In genomic region chr1:28371011-28371378, GRCh38 we compare ENCODE assay signal across 8 cellular contexts. TPM values are rescaled to one million over a fixed set of nuclear protein-coding genes. Genes with fewer than 3 reads are reported as not detected.
DNase-seq lines count a peak whose midpoint lies in the region; ATAC-seq lines count a peak whose summit lies in the region.

No MANE protein-coding gene starts in this region.

- H3K27me3 Mint-ChIP-seq in central memory CD8-positive, alpha-beta T cell, result no peaks in the 10 kb centered on the region
- H3K27me3 Mint-ChIP-seq in naive thymus-derived CD4-positive, alpha-beta T cell, result no peaks in the 10 kb centered on the region

- POLR2A ChIA-PET in naive thymus-derived CD4-positive, alpha-beta T cell (lab: Charles Lee), result interaction anchor here (0.6 to 1.8 kb wide), 6 partner anchors 42 to 515 kb away, joined by 3 to 5 read pairs (median 4); partner anchors contain the start of genes MED18 and TRNAU1AP

- CTCF ChIA-PET in naive thymus-derived CD4-positive, alpha-beta T cell (lab: Charles Lee), result interaction anchor here (0.5 to 2.1 kb wide), 5 partner anchors 11 to 1428 kb away, joined by 3 to 6 read pairs (median 3); no protein-coding TSS in a partner anchor

- H3K9me3 ChIP-seq in BLaER1 treated with 17β-estradiol and CSF1 and Interleukin-3, amounts not matched to agents 10 nM and 100 nM (replicated peaks in 1 of 11), result no peaks in the 10 kb centered on the region
- no peaks in the 10 kb centered on the region for H3K9me3 ChIP-seq in naive thymus-derived CD4-positive, alpha-beta T cell (ENCODE audit: control insufficient read depth in 2 of 3, low read length in 3 of 3)

- peaks cover 6% of the 10 kb centered on the region for H3K36me3 Mint-ChIP-seq in central memory CD8-positive, alpha-beta T cell (ENCODE audit: insufficient read depth)
- H3K36me3 Mint-ChIP-seq in naive thymus-derived CD4-positive, alpha-beta T cell, result peaks cover 0 to 3% (median 0%) of the 10 kb centered on the region in 5 donors

- H3K4me1 ChIP-seq in BLaER1 treated with 17β-estradiol and CSF1 and Interleukin-3, amounts not matched to agents 10 nM and 100 nM, result peaks cover 48 to 62% (median 56%) of the 10 kb centered on the region in 10 experiments
- H3K4me1 ChIP-seq in naive thymus-derived CD4-positive, alpha-beta T cell (ENCODE audit: control insufficient read depth in 2 of 2, insufficient read depth in 2 of 2, low read length in 2 of 2), result peaks cover 10 to 11% of the 10 kb centered on the region in 2 donors

- intact Hi-C loops in naive thymus-derived CD4-positive, alpha-beta T cell (cut with micrococcal nuclease), result no loop called here

- peak overlapping the region; percentile 62 to 93 (median 84) for H3K4me2 ChIP-seq in BLaER1 treated with 17β-estradiol and CSF1 and Interleukin-3, amounts not matched to agents 10 nM and 100 nM

- H3K27ac Mint-ChIP-seq in central memory CD8-positive, alpha-beta T cell (ENCODE audit: low read depth), result no peak overlapping the region
- peak overlapping the region in 8 of 9 donors; percentile 54 to 91 (median 87) for H3K27ac Mint-ChIP-seq in naive thymus-derived CD4-positive, alpha-beta T cell

- H3K4me1 Mint-ChIP-seq in central memory CD8-positive, alpha-beta T cell, result peaks cover 23% of the 10 kb centered on the region
- H3K4me1 Mint-ChIP-seq in naive thymus-derived CD4-positive, alpha-beta T cell, result peaks cover 15 to 44% (median 38%) of the 10 kb centered on the region in 7 donors

- no peak for DNase-seq in Jurkat, Clone E6-1 (ENCODE audit: low read depth, low spot score)
- DNase-seq in central memory CD8-positive, alpha-beta T cell (ENCODE audit: low spot score in 2 of 2), result no peak
- no peak for DNase-seq in naive thymus-derived CD4-positive, alpha-beta T cell
- no peak for DNase-seq in NCI-H1092 (lab: John Stamatoyannopoulos, UW)
- DNase-seq in nucleus accumbens (lab: John Stamatoyannopoulos, UW), result no peak
- no peak for DNase-seq in islet precursor cell
- no peak for DNase-seq in kidney glomerular epithelial cell (lab: John Stamatoyannopoulos, UW)

- H3K9ac ChIP-seq in BLaER1 treated with 17β-estradiol and CSF1 and Interleukin-3, amounts not matched to agents 10 nM and 100 nM, result peak overlapping the region; percentile 94 to 99 (median 97)

- H4K20me1 ChIP-seq in BLaER1 treated with 17β-estradiol and CSF1 and Interleukin-3, amounts not matched to agents 10 nM and 100 nM, result peaks cover 0 to 16% (median 4%) of the 10 kb centered on the region in 11 experiments; a peak in 6 of 22 replicates

- H3K4me3 Mint-ChIP-seq in central memory CD8-positive, alpha-beta T cell, result peak overlapping the region; percentile 89
- peak overlapping the region; percentile 82 to 98 (median 94) for H3K4me3 Mint-ChIP-seq in naive thymus-derived CD4-positive, alpha-beta T cell

- H3K27me3 ChIP-seq in BLaER1 treated with 17β-estradiol and CSF1 and Interleukin-3, amounts not matched to agents 10 nM and 100 nM, result no peaks in the 10 kb centered on the region
- H3K27me3 ChIP-seq in naive thymus-derived CD4-positive, alpha-beta T cell (ENCODE audit: control insufficient read depth in 2 of 2, insufficient read depth in 2 of 2, low read length in 2 of 2), result no peaks in the 10 kb centered on the region

- H3K36me3 ChIP-seq in BLaER1 treated with 17β-estradiol and CSF1 and Interleukin-3, amounts not matched to agents 10 nM and 100 nM, result peaks cover 0 to 28% (median 12%) of the 10 kb centered on the region in 11 experiments; a peak in 11 of 22 replicates
- H3K36me3 ChIP-seq in naive thymus-derived CD4-positive, alpha-beta T cell (ENCODE audit: control insufficient read depth in 2 of 3, insufficient read depth in 3 of 3, low read length in 3 of 3), result peaks cover 0 to 7% (median 0%) of the 10 kb centered on the region in 3 experiments

- H3K9me3 Mint-ChIP-seq in central memory CD8-positive, alpha-beta T cell, result no peaks in the 10 kb centered on the region
- no peaks in the 10 kb centered on the region for H3K9me3 Mint-ChIP-seq in naive thymus-derived CD4-positive, alpha-beta T cell

- no peak for ATAC-seq in central memory CD8-positive, alpha-beta T cell (replicated peaks; ENCODE audit: extremely low read depth, poor library complexity, severe bottlenecking)
- ATAC-seq in naive thymus-derived CD4-positive, alpha-beta T cell, result no peak

- H3K4me3 ChIP-seq in BLaER1 treated with 17β-estradiol and CSF1 and Interleukin-3, amounts not matched to agents 10 nM and 100 nM, result peak overlapping the region; percentile 81 to 93 (median 82)
- H3K4me3 ChIP-seq in Jurkat, Clone E6-1 (ENCODE audit: low read length), result peak overlapping the region; percentile 70
- H3K4me3 ChIP-seq in naive thymus-derived CD4-positive, alpha-beta T cell (ENCODE audit: low read length), result peak overlapping the region; percentile 74

- peak overlapping the region in 9 of 11 experiments; percentile 12 to 99 (median 96); a peak in 11 of 22 replicates for H3K27ac ChIP-seq in BLaER1 treated with 17β-estradiol and CSF1 and Interleukin-3, amounts not matched to agents 10 nM and 100 nM
- no peak overlapping the region for H3K27ac ChIP-seq in naive thymus-derived CD4-positive, alpha-beta T cell (ENCODE audit: low read depth, low read length)

RNA-seq across cellular contexts. Expression of gene PHACTR4, which starts 1.5 kb away (rescaled TPM):
- polyA plus RNA-seq in Jurkat, Clone E6-1 (2012; ENCODE audit: insufficient read depth, insufficient read length), result 15.8 TPM
- total RNA-seq in naive thymus-derived CD4-positive, alpha-beta T cell, result 10 to 100 TPM; 19.8 to 29.0 (median 25.7) TPM
- polyA plus RNA-seq in naive thymus-derived CD4-positive, alpha-beta T cell, result 10 to 100 TPM in 1 of 2 donors, 1 to 10 TPM in 1; 8.5 to 22.9 TPM

RNA-seq across cellular contexts. Expression of gene MED18, which starts 42.2 kb away (rescaled TPM):
- 33.2 TPM for polyA plus RNA-seq in Jurkat, Clone E6-1 (2012; ENCODE audit: insufficient read depth, insufficient read length)
- total RNA-seq in naive thymus-derived CD4-positive, alpha-beta T cell, result 10 to 100 TPM in 3 of 5 experiments, 1 to 10 TPM in 2; 5.5 to 23.0 (median 14.4) TPM
- polyA plus RNA-seq in naive thymus-derived CD4-positive, alpha-beta T cell, result 10 to 100 TPM in 1 of 2 donors, 1 to 10 TPM in 1; 4.5 to 13.2 TPM
